Comparison of ENCODE assay signal across 1 cellular context in the genomic region with DNA sequence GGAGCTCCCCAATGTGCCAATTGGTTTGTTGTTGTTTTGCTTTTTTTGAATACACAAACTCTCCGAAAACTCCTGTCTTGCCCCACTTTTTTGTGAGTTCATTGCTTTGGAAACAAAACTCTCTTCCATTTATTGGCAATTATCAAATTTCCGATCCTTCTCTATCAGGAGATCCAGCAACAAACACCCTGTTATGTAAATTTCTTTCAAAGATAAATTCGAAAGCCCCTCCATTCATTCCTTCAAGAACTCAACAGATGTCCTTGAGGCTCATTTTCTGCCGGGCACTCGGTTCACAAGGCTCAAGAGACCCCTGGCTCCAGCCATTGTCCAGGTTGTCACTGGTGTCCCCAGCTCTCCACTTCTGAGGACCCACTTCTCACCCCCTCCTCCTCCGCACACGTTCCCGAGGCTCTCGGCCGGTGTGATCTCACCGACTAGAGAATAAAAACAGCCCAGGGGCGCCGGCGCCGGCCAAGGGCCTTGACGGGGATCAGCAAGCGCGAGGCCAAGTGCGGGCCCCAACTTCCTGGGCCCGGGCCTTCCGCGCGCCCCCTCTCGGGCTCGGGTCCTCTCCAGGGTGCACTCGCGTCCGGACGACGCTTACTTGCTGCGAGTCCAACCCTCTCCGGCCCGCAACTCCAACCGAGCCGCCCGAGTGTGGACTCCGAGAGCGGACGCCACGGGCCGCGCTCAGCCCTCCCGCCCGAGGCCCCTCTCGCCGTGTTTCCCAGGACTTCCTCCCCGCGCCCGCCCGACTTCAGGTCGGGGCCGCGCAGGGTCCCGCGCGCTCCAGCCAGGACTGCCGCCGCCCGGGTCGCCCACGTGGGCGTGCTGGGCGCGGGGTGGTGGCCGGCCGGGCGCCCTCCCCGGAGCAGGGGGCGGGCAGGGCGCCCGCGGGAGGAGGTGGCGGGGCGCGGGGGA.
TF ChIP-seq lines count a peak whose summit lies in the region.

No MANE protein-coding gene starts in this region.

TF ChIP-seq in HepG2, 621 proteins besides CTCF, POLR2A, EP300 and RAD21 (continued from another document and continues in another):
- TF ChIP-seq ZNF34 (CRISPR knock-in tag; IDR thresholded peaks at IDR 0.05; ENCODE audit: borderline replicate concordance): no peak
- TF ChIP-seq ISL2 (CRISPR knock-in tag; IDR thresholded peaks at IDR 0.05): peak; percentile 59; the same call in 1 of the 2 replicates
- TF ChIP-seq ARNTL (CRISPR knock-in tag; IDR thresholded peaks at IDR 0.05): no peak
- TF ChIP-seq DNMT1 (CRISPR knock-in tag; IDR thresholded peaks at IDR 0.05): no peak
- TF ChIP-seq NFKBIZ (CRISPR knock-in tag; IDR thresholded peaks at IDR 0.05): no peak; the same call in 1 of the 2 replicates
- TF ChIP-seq HOXA3 (CRISPR knock-in tag; IDR thresholded peaks at IDR 0.05): no peak
- TF ChIP-seq STAG1 (CRISPR knock-in tag; IDR thresholded peaks at IDR 0.05): peak; percentile 38
- peak; percentile 57; the same call in 1 of the 2 replicates for TF ChIP-seq ZNF605 (CRISPR knock-in tag; IDR thresholded peaks at IDR 0.05)
- TF ChIP-seq ZNF44 (CRISPR knock-in tag; IDR thresholded peaks at IDR 0.05): no peak
- no peak for TF ChIP-seq CEBPB (IDR thresholded peaks at IDR 0.05; ENCODE audit: borderline replicate concordance, low read depth, low read length)
- no peak for TF ChIP-seq ZBED4 (CRISPR knock-in tag; IDR thresholded peaks at IDR 0.05; ENCODE audit: borderline replicate concordance)
- TF ChIP-seq ZNF7 (CRISPR knock-in tag; IDR thresholded peaks at IDR 0.05): no peak
- TF ChIP-seq SAP130 (CRISPR knock-in tag; IDR thresholded peaks at IDR 0.05; ENCODE audit: low read depth): no peak
- no peak for TF ChIP-seq SP140L (CRISPR knock-in tag; IDR thresholded peaks at IDR 0.05; ENCODE audit: borderline replicate concordance)
- TF ChIP-seq ZNF772 (CRISPR knock-in tag; IDR thresholded peaks at IDR 0.05): no peak; the same call in none of the 2 replicates
- 0 out of 4 replicates have a peak, but pooled peaks of 1 of the 2 experiments have one; percentile 8 for TF ChIP-seq KLF16 (CRISPR knock-in tag; IDR thresholded peaks at IDR 0.05)
- no peak for TF ChIP-seq ZNF17 (CRISPR knock-in tag; IDR thresholded peaks at IDR 0.05)
- no peak; the same call in 1 of the 2 replicates for TF ChIP-seq NFIC (IDR thresholded peaks at IDR 0.05; ENCODE audit: low read length)
- TF ChIP-seq SRSF4 (IDR thresholded peaks at IDR 0.05; ENCODE audit: low read depth, low read length, poor library complexity, severe bottlenecking): no peak
- TF ChIP-seq KLF11 (CRISPR knock-in tag; IDR thresholded peaks at IDR 0.05): no peak; the same call in 1 of the 2 replicates
- no peak for TF ChIP-seq SMYD3 (CRISPR knock-in tag; IDR thresholded peaks at IDR 0.05)
- TF ChIP-seq RORA (CRISPR knock-in tag; IDR thresholded peaks at IDR 0.05): no peak
- TF ChIP-seq ZBTB40 (IDR thresholded peaks at IDR 0.05): no peak
- no peak; the same call in 1 of the 2 replicates for TF ChIP-seq ZBTB40 (CRISPR knock-in tag; IDR thresholded peaks at IDR 0.05)
- no peak for TF ChIP-seq ZNF207 (IDR thresholded peaks at IDR 0.05; ENCODE audit: borderline replicate concordance)
- no peak; the same call in 1 of the 2 replicates for TF ChIP-seq ZNF879 (CRISPR knock-in tag; IDR thresholded peaks at IDR 0.05)
- TF ChIP-seq TEF (CRISPR knock-in tag; IDR thresholded peaks at IDR 0.05): 0 out of 2 replicates have a peak, but pooled peaks have one; percentile 51
- no peak for TF ChIP-seq ZNF143 (CRISPR knock-in tag; IDR thresholded peaks at IDR 0.05)
- TF ChIP-seq ZNF326 (CRISPR knock-in tag; IDR thresholded peaks at IDR 0.05; ENCODE audit: borderline replicate concordance): no peak
- TF ChIP-seq REPIN1 (CRISPR knock-in tag; IDR thresholded peaks at IDR 0.05; ENCODE audit: borderline replicate concordance, low read depth): peak; percentile 37; the same call in 1 of the 2 replicates
- TF ChIP-seq ZBTB4 (CRISPR knock-in tag; IDR thresholded peaks at IDR 0.05; ENCODE audit: borderline replicate concordance): no peak
- TF ChIP-seq CENPX (CRISPR knock-in tag; IDR thresholded peaks at IDR 0.05): no peak
- TF ChIP-seq MYC (CRISPR knock-in tag; IDR thresholded peaks at IDR 0.05; ENCODE audit: borderline replicate concordance): peak; percentile 81
- TF ChIP-seq ARNT (IDR thresholded peaks at IDR 0.05): no peak
- no peak for TF ChIP-seq RNF219 (CRISPR knock-in tag; IDR thresholded peaks at IDR 0.05)
- TF ChIP-seq ZNF234 (CRISPR knock-in tag; conservative IDR thresholded peaks at IDR 0.05): no peak; the same call in 1 of the 2 replicates
